8 cellular contexts compared by ENCODE assay signal in the genomic region with DNA sequence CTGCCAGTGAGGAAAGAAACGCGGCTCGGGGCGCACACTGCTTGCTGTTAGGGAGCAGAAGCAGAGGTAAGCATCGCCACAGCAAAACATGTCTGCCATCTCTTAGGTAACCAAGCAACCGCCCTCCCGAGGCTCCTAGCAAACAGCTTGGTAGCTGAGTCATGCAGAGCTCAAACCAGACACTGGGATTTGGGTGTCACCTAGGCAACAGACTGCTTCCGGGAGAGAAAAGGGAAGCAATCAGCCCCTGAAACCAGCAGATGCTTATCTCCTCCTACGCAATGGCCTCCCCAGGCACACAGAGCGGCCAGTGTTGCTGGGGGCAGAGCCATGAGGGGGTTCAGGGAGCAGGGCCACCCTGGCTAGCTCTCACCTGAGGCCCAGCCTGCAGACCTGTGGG. TPM values are rescaled to one million over a fixed set of nuclear protein-coding genes. Genes with fewer than 3 reads are reported as not detected.
DNase-seq lines count a peak whose midpoint lies in the region; ATAC-seq, FAIRE-seq and TF ChIP-seq lines count a peak whose summit lies in the region.
"Not testable (repeated sequence)": the region's sequence is repeated elsewhere in the genome, so short reads cannot be mapped to it uniquely, and the experiment has no call there.

No MANE protein-coding gene starts in this region.

- DNase-seq in Calu3 (peak; percentile 62), NCI-H774 (lab: John Stamatoyannopoulos, UW) (peak; percentile 20)
- DNase-seq in activated CD4-positive, alpha-beta T cell treated with anti-CD3 and anti-CD28 coated beads for 36 hours: peak; percentile 77
- not testable (repeated sequence) for DNase-seq in keratinocyte (ENCODE audit: low read depth, low spot score)
- DNase-seq in stimulated activated CD4-positive, alpha-beta T cell treated with anti-CD3 and anti-CD28 coated beads, Interleukin-4, amount 100 ng/mL, for 24 hours: peak; percentile 60

- not testable (repeated sequence) for H3K4me3 ChIP-seq in keratinocyte (ENCODE audit: control insufficient read depth in 2 of 3, extremely low read depth in 1 of 3, insufficient read depth in 2 of 3, low read depth in 1 of 3, low read length in 3 of 3)

- peaks cover 17% of the 10 kb centered on the region for H3K4me1 ChIP-seq in keratinocyte (ENCODE audit: control insufficient read depth, extremely low read depth, insufficient read depth, low read length)

- H3K27me3 Mint-ChIP-seq in Calu3 (ENCODE audit: unreplicated experiment); activated CD4-positive, alpha-beta T cell treated with anti-CD3 and anti-CD28 coated beads for 36 hours: not testable (repeated sequence)
- H3K27me3 Mint-ChIP-seq in brain: peaks cover 11% of the 10 kb centered on the region

- POLR2A ChIA-PET in activated CD4-positive, alpha-beta T cell treated with anti-CD3 and anti-CD28 coated beads for 36 hours (lab: Charles Lee): not testable (repeated sequence)

- H3K4me1 Mint-ChIP-seq in Calu3 (ENCODE audit: low read depth, unreplicated experiment) (peaks cover 19% of the 10 kb centered on the region), brain (peaks cover 22% of the 10 kb centered on the region)
- peaks cover 35% of the 10 kb centered on the region for H3K4me1 Mint-ChIP-seq in activated CD4-positive, alpha-beta T cell treated with anti-CD3 and anti-CD28 coated beads for 36 hours

- peak; percentile 92 for FAIRE-seq in keratinocyte (lab: Jason Lieb, UNC)

- peaks cover 44% of the 10 kb centered on the region for H3K36me3 Mint-ChIP-seq in Calu3 (ENCODE audit: insufficient read depth, unreplicated experiment)
- H3K36me3 Mint-ChIP-seq in activated CD4-positive, alpha-beta T cell treated with anti-CD3 and anti-CD28 coated beads for 36 hours (ENCODE audit: low read depth): peaks cover 19% of the 10 kb centered on the region
- peaks cover 18% of the 10 kb centered on the region for H3K36me3 Mint-ChIP-seq in brain

- H3K79me2 ChIP-seq in keratinocyte (ENCODE audit: control insufficient read depth, insufficient read depth, low read length): not testable (repeated sequence)

- H3K9me3 ChIP-seq in keratinocyte (ENCODE audit: control insufficient read depth, low read depth, low read length): not testable (repeated sequence)

- not testable (repeated sequence) for H3K9me1 ChIP-seq in keratinocyte (ENCODE audit: control insufficient read depth, extremely low read depth, insufficient read depth, low read length)

- not testable (repeated sequence) for H3K27ac ChIP-seq in keratinocyte (ENCODE audit: control insufficient read depth, insufficient read depth, low read length)

- intact Hi-C loops in Calu3 (cut with micrococcal nuclease; ENCODE audit: unreplicated experiment): not testable (repeated sequence)
- intact Hi-C loops in activated CD4-positive, alpha-beta T cell treated with anti-CD3 and anti-CD28 coated beads for 36 hours (cut with DNase I, micrococcal nuclease): loop anchor here in 1 of 2 experiments (10.0 kb wide), 1 partner anchor 861 kb away; a partner anchor contains a TSS

- not testable (repeated sequence) for TF ChIP-seq CTCF in Calu3 (IDR thresholded peaks at IDR 0.05; ENCODE audit: unreplicated experiment); brain (conservative IDR thresholded peaks at IDR 0.05); keratinocyte (optimal IDR thresholded peaks at IDR 0.05 in 1 of 3, IDR thresholded peaks at IDR 0.05 in 1 of 3, conservative IDR thresholded peaks at IDR 0.05 in 1 of 3; ENCODE audit: extremely low read depth in 1 of 3, insufficient read depth in 2 of 3, low read length in 3 of 3)

- CTCF ChIA-PET in Calu3 (lab: Charles Lee): interaction anchor here (0.7 kb wide), 1 partner anchor 1195 kb away, joined by 3 read pairs; no protein-coding TSS in a partner anchor
- CTCF ChIA-PET in activated CD4-positive, alpha-beta T cell treated with anti-CD3 and anti-CD28 coated beads for 36 hours (lab: Charles Lee): not testable (repeated sequence)

- H3K36me3 ChIP-seq in keratinocyte (ENCODE audit: control insufficient read depth in 2 of 2, extremely low read depth in 1 of 2, insufficient read depth in 2 of 2, low read length in 2 of 2): not testable (repeated sequence)

- H3K4me3 Mint-ChIP-seq in Calu3 (ENCODE audit: low read depth, unreplicated experiment): not testable (repeated sequence)
- peak overlapping the region; percentile 99 for H3K4me3 Mint-ChIP-seq in activated CD4-positive, alpha-beta T cell treated with anti-CD3 and anti-CD28 coated beads for 36 hours
- peak overlapping the region; percentile 18 to 87 (median 41) for H3K4me3 Mint-ChIP-seq in brain

- not testable (repeated sequence) for H2AFZ ChIP-seq in keratinocyte (ENCODE audit: control insufficient read depth, low read length)

- not testable (repeated sequence) for H3K4me2 ChIP-seq in keratinocyte (ENCODE audit: control insufficient read depth, extremely low read depth, insufficient read depth, low read depth, low read length)

- not testable (repeated sequence) for H3K27me3 ChIP-seq in keratinocyte (ENCODE audit: control insufficient read depth, extremely low read depth, insufficient read depth, low read length)

- not testable (repeated sequence) for H3K9me3 Mint-ChIP-seq in Calu3 (ENCODE audit: low read depth, unreplicated experiment); activated CD4-positive, alpha-beta T cell treated with anti-CD3 and anti-CD28 coated beads for 36 hours (ENCODE audit: low read depth); brain

- peak; percentile 57 for ATAC-seq in GM19463 (IDR thresholded peaks at IDR 0.05; ENCODE audit: unreplicated experiment)
- peak; percentile 61 for ATAC-seq in HG03139 (IDR thresholded peaks at IDR 0.05; ENCODE audit: unreplicated experiment)
- peak; percentile 65 for ATAC-seq in activated CD4-positive, alpha-beta T cell treated with anti-CD3 and anti-CD28 coated beads for 36 hours

- H3K27ac Mint-ChIP-seq in Calu3 (ENCODE audit: unreplicated experiment); activated CD4-positive, alpha-beta T cell treated with anti-CD3 and anti-CD28 coated beads for 36 hours: not testable (repeated sequence)
- H3K27ac Mint-ChIP-seq in brain: peak overlapping the region in 2 of 5 experiments; percentile 30 to 58

- dilution Hi-C loops in keratinocyte (cut with MboI; ENCODE audit: extremely low pct_ligation_motif_present, low sequenced_read_pairs): not testable (repeated sequence)

- H3K9ac ChIP-seq in keratinocyte (ENCODE audit: control insufficient read depth, extremely low read depth, insufficient read depth, low read length): not testable (repeated sequence)

- BruUV-seq in Calu3 (replicated peaks; lab: Mats Ljungman, UMichigan): not testable (repeated sequence)

- H4K20me1 ChIP-seq in keratinocyte (ENCODE audit: control insufficient read depth, extremely low read depth, insufficient read depth, low read length): not testable (repeated sequence)

RNA-seq across cellular contexts. Expression of a gene that starts 1.7 kb away (rescaled TPM):
- total RNA-seq in Calu3 (2022): 84.4 and 85.7 TPM in 2 replicates
- total RNA-seq in activated CD4-positive, alpha-beta T cell treated with anti-CD3 and anti-CD28 coated beads for 36 hours: 10 to 100 TPM; 52.6 to 64.3 TPM
- polyA plus RNA-seq in brain (ENCODE audit: insufficient read depth, low read depth, low replicate concordance): 128 TPM
- polyA plus RNA-seq in keratinocyte: 51.3 to 85.6 TPM (median 59.7 TPM) in 3 replicates
- polyA plus RNA-seq in keratinocyte (2011; ENCODE audit: low read depth): 30.3 TPM
- polyA plus RNA-seq in keratinocyte (2011; cell fraction: cytosol; rRNA removed): 70.3 and 85.9 TPM in 2 replicates
- 57.6 and 59.2 TPM in 2 replicates for polyA plus RNA-seq in keratinocyte (2011; cell fraction: nucleus; rRNA removed)
- 51.8 and 63.3 TPM in 2 replicates for polyA plus RNA-seq in keratinocyte (2012; ENCODE audit: low replicate concordance)
- polyA minus RNA-seq in keratinocyte: 74.0 to 153 TPM (median 93.4 TPM) in 3 replicates
- polyA minus RNA-seq in keratinocyte (2011; cell fraction: cytosol; rRNA and poly(A)+ RNA removed): 53.5 TPM
- polyA minus RNA-seq in keratinocyte (2011; cell fraction: nucleus; rRNA and poly(A)+ RNA removed): 32.0 and 46.5 TPM in 2 replicates

RNA-seq across cellular contexts. Expression of a gene that starts 37.4 kb away (rescaled TPM):
- 17.8 and 24.9 TPM in 2 replicates for total RNA-seq in Calu3 (2022)
- total RNA-seq in activated CD4-positive, alpha-beta T cell treated with anti-CD3 and anti-CD28 coated beads for 36 hours: 10 to 100 TPM; 29.4 to 37.4 TPM
- 27.3 TPM for polyA plus RNA-seq in brain (ENCODE audit: insufficient read depth, low read depth, low replicate concordance)
- 8.9 to 12.4 TPM (median 9.3 TPM) in 3 replicates for polyA plus RNA-seq in keratinocyte
- polyA plus RNA-seq in keratinocyte (2011; ENCODE audit: low read depth): 9.7 TPM
- 9.8 and 10.2 TPM in 2 replicates for polyA plus RNA-seq in keratinocyte (2011; cell fraction: cytosol; rRNA removed)
- polyA plus RNA-seq in keratinocyte (2011; cell fraction: nucleus; rRNA removed): 23.0 and 26.5 TPM in 2 replicates
- 9.3 and 10.4 TPM in 2 replicates for polyA plus RNA-seq in keratinocyte (2012; ENCODE audit: low replicate concordance)
- polyA minus RNA-seq in keratinocyte: 3.9 to 9.7 TPM (median 6.0 TPM) in 3 replicates
- polyA minus RNA-seq in keratinocyte (2011; cell fraction: cytosol; rRNA and poly(A)+ RNA removed): 13.2 TPM
- polyA minus RNA-seq in keratinocyte (2011; cell fraction: nucleus; rRNA and poly(A)+ RNA removed): 17.0 and 17.5 TPM in 2 replicates

RNA-seq across cellular contexts. Expression of a gene that starts 46.3 kb away (rescaled TPM):
- not detected in 2 replicates for total RNA-seq in Calu3 (2022)
- total RNA-seq in activated CD4-positive, alpha-beta T cell treated with anti-CD3 and anti-CD28 coated beads for 36 hours: not detected
- polyA plus RNA-seq in brain (ENCODE audit: insufficient read depth, low read depth, low replicate concordance) (not detected), keratinocyte (not detected in 3 replicates)
- not detected for polyA plus RNA-seq in keratinocyte (2011; ENCODE audit: low read depth)
- not detected in 2 replicates for polyA plus RNA-seq in keratinocyte (2011; cell fraction: cytosol; rRNA removed)
- polyA plus RNA-seq in keratinocyte (2011; cell fraction: nucleus; rRNA removed): not detected in 2 replicates
- 0.18 TPM in 1 of 2 replicates, not detected in the other for polyA plus RNA-seq in keratinocyte (2012; ENCODE audit: low replicate concordance)
- polyA minus RNA-seq in keratinocyte: not detected in 3 replicates
- polyA minus RNA-seq in keratinocyte (2011; cell fraction: cytosol; rRNA and poly(A)+ RNA removed): not detected
- polyA minus RNA-seq in keratinocyte (2011; cell fraction: nucleus; rRNA and poly(A)+ RNA removed): not detected in 2 replicates
